ENCODE assay signal across 1 cellular context in the genomic region with DNA sequence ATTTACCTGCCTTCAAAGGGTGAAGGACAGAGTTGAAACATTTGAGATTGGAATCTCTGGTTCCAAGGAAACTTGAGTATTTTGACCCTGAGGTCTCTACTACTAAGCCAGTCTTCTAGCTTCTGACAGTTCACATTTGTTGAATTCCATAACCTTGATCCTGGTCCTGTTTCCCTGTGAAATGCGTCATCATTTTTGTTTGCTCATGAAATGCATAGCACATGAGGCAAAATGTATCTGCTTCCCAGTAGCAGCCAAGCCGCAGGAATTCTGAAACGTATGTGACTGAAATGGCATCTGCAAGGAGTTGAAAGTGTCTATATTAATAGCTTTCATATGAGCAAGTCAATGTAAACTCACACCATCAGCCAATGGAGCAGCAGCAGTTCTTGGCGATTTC.
A peak's percentile ranks its signal among the peaks of the same experiment; 100 is the strongest.
TF ChIP-seq lines count a peak whose summit lies in the region.

No MANE protein-coding gene starts in this region.

TF ChIP-seq in A549, 52 proteins besides CTCF, POLR2A, EP300 and RAD21 (continued from another document):
- TF ChIP-seq HOXB13 (CRISPR knock-in tag; IDR thresholded peaks at IDR 0.05; ENCODE audit: low read depth) (peak; percentile 48; the same call in 1 of the 2 replicates), KDM5A (IDR thresholded peaks at IDR 0.05) (no peak)
- TF ChIP-seq, protein P1, sequence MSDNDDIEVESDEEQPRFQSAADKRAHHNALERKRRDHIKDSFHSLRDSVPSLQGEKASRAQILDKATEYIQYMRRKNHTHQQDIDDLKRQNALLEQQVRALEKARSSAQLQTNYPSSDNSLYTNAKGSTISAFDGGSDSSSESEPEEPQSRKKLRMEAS (IDR thresholded peaks at IDR 0.05), result peak; percentile 50
